ENCODE assay signal across 1 cellular context in the genomic region with DNA sequence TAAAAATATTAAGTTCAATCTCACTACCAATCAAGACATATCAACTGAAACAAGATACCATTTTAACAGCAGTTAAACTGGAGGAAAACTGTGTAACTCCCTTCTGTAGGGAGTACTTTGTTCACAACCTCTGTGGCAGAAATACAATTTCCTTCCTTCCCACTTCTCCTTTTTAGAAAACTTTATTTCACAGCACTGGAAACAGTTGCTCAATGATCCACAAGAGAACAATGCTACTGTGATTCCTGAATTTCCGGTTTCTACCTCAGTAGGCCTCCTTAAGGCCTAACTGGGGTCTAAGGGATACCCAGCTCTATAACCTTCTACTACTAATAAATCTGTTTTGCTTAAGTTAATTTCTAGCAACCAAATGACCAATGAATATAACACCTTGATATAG.
TF ChIP-seq lines count a peak whose summit lies in the region.

No MANE protein-coding gene starts in this region.

TF ChIP-seq in SK-N-SH, 30 proteins besides CTCF, POLR2A, EP300 and RAD21 (continued from another document):
- TF ChIP-seq, protein P1, sequence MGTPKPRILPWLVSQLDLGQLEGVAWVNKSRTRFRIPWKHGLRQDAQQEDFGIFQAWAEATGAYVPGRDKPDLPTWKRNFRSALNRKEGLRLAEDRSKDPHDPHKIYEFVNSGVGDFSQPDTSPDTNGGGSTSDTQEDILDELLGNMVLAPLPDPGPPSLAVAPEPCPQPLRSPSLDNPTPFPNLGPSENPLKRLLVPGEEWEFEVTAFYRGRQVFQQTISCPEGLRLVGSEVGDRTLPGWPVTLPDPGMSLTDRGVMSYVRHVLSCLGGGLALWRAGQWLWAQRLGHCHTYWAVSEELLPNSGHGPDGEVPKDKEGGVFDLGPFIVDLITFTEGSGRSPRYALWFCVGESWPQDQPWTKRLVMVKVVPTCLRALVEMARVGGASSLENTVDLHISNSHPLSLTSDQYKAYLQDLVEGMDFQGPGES (IDR thresholded peaks at IDR 0.05; ENCODE audit: low read depth, low read length) = no peak
- TF ChIP-seq MAX (IDR thresholded peaks at IDR 0.05; ENCODE audit: low read depth) (no peak), TCF12 (IDR thresholded peaks at IDR 0.05) (no peak), RCOR1 (IDR thresholded peaks at IDR 0.05; ENCODE audit: low read length) (no peak)
